In the genomic region with DNA sequence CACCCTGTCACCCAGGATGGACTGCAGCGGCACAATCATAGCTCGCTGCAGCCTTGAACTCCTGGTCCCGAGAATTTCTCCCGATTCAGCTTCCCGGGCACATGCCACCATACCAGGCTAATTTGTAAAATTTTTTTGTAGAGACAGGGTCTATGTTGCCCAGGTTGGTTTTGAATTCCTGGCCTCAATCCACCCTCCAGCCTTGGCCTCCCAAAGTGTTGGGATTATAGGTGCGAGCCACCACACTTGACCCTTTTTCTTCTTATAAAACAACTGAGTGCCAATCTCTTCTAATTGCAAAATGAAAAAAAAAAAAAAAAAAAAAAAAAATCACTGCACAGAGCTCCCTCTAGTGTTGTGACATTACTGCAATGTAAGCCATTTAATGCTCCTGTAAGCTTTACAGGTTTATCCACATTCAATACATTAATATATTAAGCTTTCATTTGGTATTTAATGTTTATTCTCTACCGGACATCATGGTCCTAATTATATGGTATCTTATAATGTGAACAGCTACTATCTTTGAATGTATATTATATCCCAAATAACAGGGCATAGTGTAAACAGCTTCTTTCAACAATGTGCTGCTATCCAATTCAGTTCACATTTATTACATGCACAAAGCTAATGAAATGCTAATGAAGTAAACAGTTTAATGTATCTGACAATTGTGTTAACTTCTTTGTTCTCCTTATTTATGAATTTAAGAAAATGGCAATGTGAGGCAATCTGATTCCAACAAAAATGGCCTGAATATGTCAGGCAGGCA, we compare ENCODE assay signal across 8 cellular contexts. TPM values are rescaled to one million over a fixed set of nuclear protein-coding genes. Genes with fewer than 3 reads are reported as not detected.
DNase-seq lines count a peak whose midpoint lies in the region; ATAC-seq and TF ChIP-seq lines count a peak whose summit lies in the region.

No MANE protein-coding gene starts in this region.

- DNase-seq in SKM-1 treated with dmso at 0.1 percent for 144 hours (lab: John Stamatoyannopoulos, UW; ENCODE audit: unreplicated experiment) (peak; percentile 3), SKM-1 (lab: John Stamatoyannopoulos, UW; ENCODE audit: unreplicated experiment) (no peak), NCI-H1417 treated with DMSO at 0.1 percent for 48 hours (lab: John Stamatoyannopoulos, UW) (peak; percentile 2), chondrocyte (ENCODE audit: low spot score) (no peak), activated gamma-delta T cell treated with Interleukin-2 at 50 U/mL for 16 hours (no peak), GOT3 (lab: John Stamatoyannopoulos, UW) (no peak)

- TF ChIP-seq CTCF in chondrocyte (IDR thresholded peaks at IDR 0.05): peak; percentile 93
- peak; percentile 52 for TF ChIP-seq CTCF in liver (IDR thresholded peaks at IDR 0.05; ENCODE audit: low read depth, low read length, missing input control)

- no peak overlapping the region for H3K4me3 Mint-ChIP-seq in chondrocyte (ENCODE audit: unreplicated experiment)

- no peak overlapping the region for H3K9ac ChIP-seq in liver (ENCODE audit: low read depth in 1 of 2, low read length in 2 of 2)

- peak overlapping the region; percentile 32 for H3K27ac Mint-ChIP-seq in chondrocyte (ENCODE audit: unreplicated experiment)

- peaks cover 27% of the 10 kb centered on the region for H3K36me3 Mint-ChIP-seq in chondrocyte (ENCODE audit: low read depth)

- H3K27me3 ChIP-seq in liver (ENCODE audit: control insufficient read depth in 4 of 4, insufficient read depth in 4 of 4, low read length in 3 of 4): no peaks in the 10 kb centered on the region

- H3K4me1 ChIP-seq in liver (ENCODE audit: control insufficient read depth in 4 of 4, insufficient read depth in 4 of 4, low read length in 3 of 4): no peaks in the 10 kb centered on the region

- 71% methylated on average over 7 of the region's 7 CpGs for WGBS in liver

- peak; percentile 67 to 70 for TF ChIP-seq RAD21 in liver (IDR thresholded peaks at IDR 0.05)

- no peaks in the 10 kb centered on the region for H3K27me3 Mint-ChIP-seq in chondrocyte (ENCODE audit: low read depth)

- H3K4me3 ChIP-seq in liver (ENCODE audit: low read depth in 1 of 3, low read length in 3 of 3): no peak overlapping the region

- H3K36me3 ChIP-seq in liver (ENCODE audit: control insufficient read depth in 4 of 4, insufficient read depth in 3 of 4, low read depth in 1 of 4, low read length in 3 of 4): peaks cover 10 to 34% (median 28%) of the 10 kb centered on the region in 4 donors

- H3K9me3 Mint-ChIP-seq in chondrocyte (ENCODE audit: low read depth): no peaks in the 10 kb centered on the region

- no peak overlapping the region for H3K27ac ChIP-seq in liver (ENCODE audit: low read depth in 1 of 2, low read length in 2 of 2)

- H3K9me3 ChIP-seq in liver (ENCODE audit: control insufficient read depth in 4 of 4, low read length in 3 of 4): no peaks in the 10 kb centered on the region

- peaks cover 14% of the 10 kb centered on the region for H3K4me1 Mint-ChIP-seq in chondrocyte (ENCODE audit: low read depth)

- ATAC-seq in GM21360 (IDR thresholded peaks at IDR 0.05; ENCODE audit: unreplicated experiment): no peak

TF ChIP-seq in liver, 16 proteins besides CTCF, POLR2A, EP300 and RAD21:
- TF ChIP-seq HNF4A (conservative IDR thresholded peaks at IDR 0.05) (no peak), FOXA2 (IDR thresholded peaks at IDR 0.05) (no peak), YY1 (IDR thresholded peaks at IDR 0.05) (no peak), JUND (IDR thresholded peaks at IDR 0.05) (no peak), SP1 (IDR thresholded peaks at IDR 0.05) (no peak), FOXA1 (IDR thresholded peaks at IDR 0.05) (no peak), RXRA (IDR thresholded peaks at IDR 0.05) (no peak), HNF4G (IDR thresholded peaks at IDR 0.05) (no peak)
- TF ChIP-seq, protein P1, sequence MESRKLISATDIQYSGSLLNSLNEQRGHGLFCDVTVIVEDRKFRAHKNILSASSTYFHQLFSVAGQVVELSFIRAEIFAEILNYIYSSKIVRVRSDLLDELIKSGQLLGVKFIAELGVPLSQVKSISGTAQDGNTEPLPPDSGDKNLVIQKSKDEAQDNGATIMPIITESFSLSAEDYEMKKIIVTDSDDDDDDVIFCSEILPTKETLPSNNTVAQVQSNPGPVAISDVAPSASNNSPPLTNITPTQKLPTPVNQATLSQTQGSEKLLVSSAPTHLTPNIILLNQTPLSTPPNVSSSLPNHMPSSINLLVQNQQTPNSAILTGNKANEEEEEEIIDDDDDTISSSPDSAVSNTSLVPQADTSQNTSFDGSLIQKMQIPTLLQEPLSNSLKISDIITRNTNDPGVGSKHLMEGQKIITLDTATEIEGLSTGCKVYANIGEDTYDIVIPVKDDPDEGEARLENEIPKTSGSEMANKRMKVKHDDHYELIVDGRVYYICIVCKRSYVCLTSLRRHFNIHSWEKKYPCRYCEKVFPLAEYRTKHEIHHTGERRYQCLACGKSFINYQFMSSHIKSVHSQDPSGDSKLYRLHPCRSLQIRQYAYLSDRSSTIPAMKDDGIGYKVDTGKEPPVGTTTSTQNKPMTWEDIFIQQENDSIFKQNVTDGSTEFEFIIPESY (IDR thresholded peaks at IDR 0.05): no peak
- TF ChIP-seq, protein P2, sequence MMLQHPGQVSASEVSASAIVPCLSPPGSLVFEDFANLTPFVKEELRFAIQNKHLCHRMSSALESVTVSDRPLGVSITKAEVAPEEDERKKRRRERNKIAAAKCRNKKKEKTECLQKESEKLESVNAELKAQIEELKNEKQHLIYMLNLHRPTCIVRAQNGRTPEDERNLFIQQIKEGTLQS (IDR thresholded peaks at IDR 0.05): no peak
- TF ChIP-seq, protein P3, sequence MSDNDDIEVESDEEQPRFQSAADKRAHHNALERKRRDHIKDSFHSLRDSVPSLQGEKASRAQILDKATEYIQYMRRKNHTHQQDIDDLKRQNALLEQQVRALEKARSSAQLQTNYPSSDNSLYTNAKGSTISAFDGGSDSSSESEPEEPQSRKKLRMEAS (IDR thresholded peaks at IDR 0.05): no peak

RNA-seq across cellular contexts. Expression of a gene that starts 44.6 kb away (rescaled TPM):
- total RNA-seq in chondrocyte: 168 to 194 TPM (median 170 TPM) in 3 replicates
- total RNA-seq in liver: 100 to 1,000 TPM in 1 of 2 donors, 10 to 100 TPM in 1; 99.3 to 140 TPM
- polyA plus RNA-seq in liver: 10 to 100 TPM; 32.1 to 49.8 TPM

Comparison
In these comparisons a context has a peak if more than half of its experiments do, and no peak if none do; other contexts are left out.
1. DNase-seq: peak in SKM-1 treated with dmso at 0.1 percent for 144 hours (single experiment) and NCI-H1417 treated with DMSO at 0.1 percent for 48 hours (single experiment); none in SKM-1 (single experiment), chondrocyte (single experiment), activated gamma-delta T cell treated with Interleukin-2 at 50 U/mL for 16 hours (single experiment) and GOT3 (single experiment).